ENCODE assay signal across 8 cellular contexts in the genomic region with DNA sequence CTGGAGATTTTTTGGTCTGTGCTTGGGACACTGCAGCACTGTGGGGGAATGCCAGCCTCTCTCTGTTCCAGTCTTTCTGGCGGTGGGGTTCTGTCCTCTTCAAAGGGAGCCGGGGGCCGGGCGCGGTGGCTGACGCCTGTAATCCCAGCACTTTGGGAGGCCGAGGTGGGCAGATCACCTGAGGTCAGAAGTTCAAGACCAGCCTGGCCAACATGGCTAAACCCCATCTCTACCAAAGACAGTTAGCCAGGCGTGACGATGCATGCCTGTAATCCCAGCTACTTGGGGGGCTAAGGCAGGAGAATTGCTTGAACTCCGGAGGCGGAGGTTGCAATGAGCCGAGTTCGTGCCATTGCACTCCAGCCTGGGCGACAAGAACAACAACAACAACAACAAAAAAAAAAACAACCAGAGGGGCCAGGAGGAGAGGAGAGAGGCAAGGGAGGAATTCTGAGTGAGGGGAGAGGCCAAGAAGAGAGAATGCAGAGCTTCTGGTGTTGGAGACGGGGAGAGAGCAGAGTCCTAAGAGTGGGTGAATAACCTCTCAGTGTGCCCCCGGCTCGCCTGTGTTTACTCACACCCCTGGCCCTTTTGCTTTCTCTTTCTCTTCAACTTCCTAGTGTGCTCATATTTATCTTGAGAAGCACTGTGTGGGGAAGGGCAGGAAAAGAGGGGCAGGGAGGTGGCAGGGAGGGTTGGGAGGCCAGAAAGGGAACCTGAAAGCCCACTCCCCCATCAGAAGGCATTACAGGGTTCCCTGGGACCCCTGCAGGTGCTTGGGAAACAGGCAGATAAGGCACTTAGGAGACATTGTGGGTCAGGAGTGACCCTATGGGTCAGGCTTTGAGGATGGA. TPM values are rescaled to one million over a fixed set of nuclear protein-coding genes. Genes with fewer than 3 reads are reported as not detected.
A peak's percentile ranks its signal among the peaks of the same experiment; 100 is the strongest.
DNase-seq lines count a peak whose midpoint lies in the region; ATAC-seq, FAIRE-seq and TF ChIP-seq lines count a peak whose summit lies in the region.

No MANE protein-coding gene starts in this region.

- no peak for ATAC-seq in psoas muscle
- no peak for ATAC-seq in GM21619 (IDR thresholded peaks at IDR 0.05; ENCODE audit: unreplicated experiment)
- ATAC-seq in GM18858 (IDR thresholded peaks at IDR 0.05; ENCODE audit: unreplicated experiment), result no peak

- H3K27me3 Mint-ChIP-seq in dendritic cell treated with granulocyte-macrophage colony-stimulating factor and Interleukin-4, amounts not matched to agents 40 ng/mL and 50 ng/mL, for 4 days, result no peaks in the 10 kb centered on the region

- H3K27ac Mint-ChIP-seq in dendritic cell treated with granulocyte-macrophage colony-stimulating factor and Interleukin-4, amounts not matched to agents 40 ng/mL and 50 ng/mL, for 4 days, result peak overlapping the region; percentile 96

- H3K36me3 ChIP-seq in GM06990 (ENCODE audit: control insufficient read depth, insufficient read depth, low read length) (no peaks in the 10 kb centered on the region), psoas muscle (ENCODE audit: insufficient read depth in 1 of 2, low read depth in 1 of 2) (peaks cover 0 to under 1% of the 10 kb centered on the region in 2 donors)

- no peaks in the 10 kb centered on the region for H3K9me3 Mint-ChIP-seq in dendritic cell treated with granulocyte-macrophage colony-stimulating factor and Interleukin-4, amounts not matched to agents 40 ng/mL and 50 ng/mL, for 4 days

- H3K4me3 ChIP-seq in GM06990 (replicated peaks; ENCODE audit: low read depth, low read length) (peak overlapping the region; percentile 81), psoas muscle (no peak overlapping the region)

- no peak for DNase-seq in GM06990 (ENCODE audit: extremely low read depth, insufficient read length)
- no peak for DNase-seq in RWPE1 (ENCODE audit: low spot score)
- DNase-seq in pons (ENCODE audit: low spot score), result peak; percentile 17
- DNase-seq in D721Med (ENCODE audit: insufficient read length, low spot score), result no peak
- DNase-seq in psoas muscle, result no peak

- CTCF ChIA-PET in RWPE1 (lab: Yijun Ruan, JAX), result interaction anchor here (0.7 to 2.4 kb wide), 3 partner anchors 45 to 308 kb away, joined by 3 to 20 read pairs (median 4); no protein-coding TSS in a partner anchor

- intact Hi-C loops in dendritic cell treated with granulocyte-macrophage colony-stimulating factor and Interleukin-4, amounts not matched to agents 40 ng/mL and 50 ng/mL, for 4 days (cut with micrococcal nuclease), result no loop called here
- intact Hi-C loops in psoas muscle (cut with DNase I), result no loop called here

- H3K4me1 ChIP-seq in psoas muscle, result peaks cover 4% of the 10 kb centered on the region

- no peaks in the 10 kb centered on the region for H3K9me3 ChIP-seq in psoas muscle

- no peaks in the 10 kb centered on the region for H3K27me3 ChIP-seq in GM06990 (replicated peaks; ENCODE audit: control insufficient read depth, insufficient read depth, low read length)
- H3K27me3 ChIP-seq in psoas muscle (ENCODE audit: insufficient read depth in 3 of 3, low read length in 2 of 3), result no peaks in the 10 kb centered on the region

- peaks cover 40% of the 10 kb centered on the region for H3K36me3 Mint-ChIP-seq in dendritic cell treated with granulocyte-macrophage colony-stimulating factor and Interleukin-4, amounts not matched to agents 40 ng/mL and 50 ng/mL, for 4 days (ENCODE audit: low read depth)

- H3K4me3 Mint-ChIP-seq in dendritic cell treated with granulocyte-macrophage colony-stimulating factor and Interleukin-4, amounts not matched to agents 40 ng/mL and 50 ng/mL, for 4 days, result peak overlapping the region; percentile 96

- peak overlapping the region; percentile 98 for H3K27ac ChIP-seq in RWPE1
- H3K27ac ChIP-seq in psoas muscle, result no peak overlapping the region

- TF ChIP-seq CTCF in GM06990 (IDR thresholded peaks at IDR 0.05; ENCODE audit: insufficient read depth, low read length, poor library complexity, severe bottlenecking) (no peak), RWPE1 (conservative IDR thresholded peaks at IDR 0.05; ENCODE audit: low read depth) (no peak), D721Med (IDR thresholded peaks at IDR 0.05; ENCODE audit: insufficient read depth, missing control alignments) (no peak), psoas muscle (IDR thresholded peaks at IDR 0.05) (no peak)

- no peak for FAIRE-seq in D721Med (lab: Jason Lieb, UNC)

- WGBS in psoas muscle, 3 donors, result 79 to 83% (median 81%) methylated on average over 16 to 17 of the region's 17 CpGs

- H3K4me1 Mint-ChIP-seq in dendritic cell treated with granulocyte-macrophage colony-stimulating factor and Interleukin-4, amounts not matched to agents 40 ng/mL and 50 ng/mL, for 4 days (ENCODE audit: low read depth), result peaks cover 58% of the 10 kb centered on the region

- POLR2A ChIA-PET in RWPE1 (lab: Yijun Ruan, JAX; ENCODE audit: low non-redundant PET), result interaction anchor here (0.5 to 2.7 kb wide), 4 partner anchors 10 to 302 kb away, joined by 3 to 9 read pairs (median 4); no protein-coding TSS in a partner anchor

RNA-seq across cellular contexts. Expression of a gene that starts 3.2 kb away (rescaled TPM):
- 100 to 1,000 TPM; 171 to 283 (median 203) TPM for total RNA-seq in psoas muscle
- polyA plus RNA-seq in psoas muscle, result 100 to 1,000 TPM; 141 to 244 (median 230) TPM

RNA-seq across cellular contexts. Expression of a gene that starts 16.4 kb away (rescaled TPM):
- total RNA-seq in psoas muscle, result 1 to 10 TPM; 2.6 to 5.0 (median 3.4) TPM
- polyA plus RNA-seq in psoas muscle, result 1 to 10 TPM; 2.9 to 4.4 (median 3.1) TPM

RNA-seq across cellular contexts. Expression of a gene that starts 29.2 kb away (rescaled TPM):
- total RNA-seq in psoas muscle, result 10 to 100 TPM in 2 of 4 donors, 1 to 10 TPM in 2; 6.3 to 10.3 (median 8.6) TPM
- polyA plus RNA-seq in psoas muscle, result 10 to 100 TPM; 19.0 to 29.1 (median 25.0) TPM

RNA-seq across cellular contexts. Expression of a gene that starts 38.1 kb away (rescaled TPM):
- total RNA-seq in psoas muscle, result 1 to 10 TPM; 4.5 to 7.2 (median 5.0) TPM
- 10 to 100 TPM in 2 of 3 donors, 1 to 10 TPM in 1; 9.7 to 18.5 (median 12.4) TPM for polyA plus RNA-seq in psoas muscle
